ENCODE assay signal across 8 cellular contexts in genomic region chr2:167817908-167818307, GRCh38.
"Had no signal": no experiment of that assay in that cellular context is flagged by ENCODE, and none has a peak within 500 bp of the region (broad histone marks: within the 10 kb centered on the region; RNA-seq: fewer than 3 reads in every experiment).

No MANE protein-coding gene starts in this region.

- H3K4me3 ChIP-seq: GM12878 had no signal

- DNase-seq: GDM1, GF-D8 had no signal

- FAIRE-seq: G401.6, GM12878, GM12891, GM12892, GM18507, GM19239 had no signal

- ATAC-seq: GM12878 had no signal
